Comparison of ENCODE assay signal across 18 cellular contexts in the genomic region with DNA sequence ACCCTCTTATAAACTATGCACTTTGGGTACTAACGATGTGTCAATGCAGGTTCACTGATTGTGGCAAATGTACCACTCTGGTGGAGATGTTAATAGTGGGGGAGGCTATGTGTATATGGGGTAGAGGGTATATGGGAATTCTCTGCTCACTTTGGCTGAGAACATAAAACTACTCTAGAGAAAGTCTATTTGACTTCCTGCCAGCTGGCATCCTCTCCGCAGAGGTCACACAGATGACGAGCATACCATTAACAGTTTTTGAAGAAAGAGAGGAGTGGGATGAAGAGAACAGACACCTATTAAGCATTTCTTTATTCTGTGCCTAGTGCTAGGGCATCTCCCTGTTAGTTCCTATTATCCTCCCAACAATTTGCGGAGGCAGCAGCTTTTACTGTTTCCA.
"Had no signal": no experiment of that assay in that cellular context is flagged by ENCODE, and none has a peak within 500 bp of the region (broad histone marks: within the 10 kb centered on the region; RNA-seq: fewer than 3 reads in every experiment).

No MANE protein-coding gene starts in this region.

- H3K9me3 ChIP-seq: pancreas, psoas muscle, tibial nerve had no signal

- H3K4me3 ChIP-seq: hepatocyte, pancreas, psoas muscle, tibial nerve had no signal

- H3K27ac ChIP-seq: hepatocyte, pancreas, psoas muscle, tibial nerve had no signal

- H3K27me3 ChIP-seq: hepatocyte, pancreas, tibial nerve had no signal

- H3K4me1 ChIP-seq: pancreas, psoas muscle had no signal

- DNase-seq: activated CD4-positive, alpha-beta T cell treated with anti-CD3 and anti-CD28 coated beads for 36 hours; activated CD4-positive, alpha-beta T cell treated with anti-CD3 and anti-CD28 coated beads, Interleukin-2, amount 50 U/mL, for 4 hours; activated CD8-positive, alpha-beta memory T cell treated with anti-CD3 and anti-CD28 coated beads for 24 hours; activated CD8-positive, alpha-beta memory T cell treated with anti-CD3 and anti-CD28 coated beads, Interleukin-2, amount 50 U/mL, for 4 hours; activated T-cell treated with anti-CD3 and anti-CD28 coated beads, Interleukin-2, amount 50 U/mL, for 24 hours; aorta; cerebellar nuclear complex; erythroblast; glutamatergic neuron; pancreas; psoas muscle; right cardiac atrium; small intestine; stimulated activated CD4-positive, alpha-beta T cell treated with anti-CD3 and anti-CD28 coated beads, Interleukin-2, amount 100 ng/mL, for 24 hours; stimulated activated naive CD8-positive, alpha-beta T cell treated with anti-CD3 and anti-CD28 coated beads, Interleukin-15, amount 100 ng/mL, for 72 hours; T-helper 9 cell had no signal

- H3K36me3 ChIP-seq: pancreas, tibial nerve had no signal
